In genomic region chr10:100346765-100347567, GRCh38 we compare ENCODE assay signal across 1 cellular context.
TF ChIP-seq lines count a peak whose summit lies in the region.

TSS of gene SCD (plus strand) at chr10:100347233. CDS start at chr10:100347505, 272 bp downstream.

TF ChIP-seq in HepG2, 621 proteins besides CTCF, POLR2A, EP300 and RAD21 (continued from another document and continues in another):
- TF ChIP-seq PRDM15 (CRISPR knock-in tag; IDR thresholded peaks at IDR 0.05): no peak
- TF ChIP-seq ZNF318 (CRISPR knock-in tag; IDR thresholded peaks at IDR 0.05): 0 out of 2 replicates have a peak, but pooled peaks have one; percentile 26
- TF ChIP-seq ZNF280D (CRISPR knock-in tag; IDR thresholded peaks at IDR 0.05): no peak
- no peak for TF ChIP-seq HIC2 (CRISPR knock-in tag; IDR thresholded peaks at IDR 0.05; ENCODE audit: low read depth)
- TF ChIP-seq GABPA (IDR thresholded peaks at IDR 0.05; ENCODE audit: low read depth, low read length): no peak
- no peak for TF ChIP-seq GABPA (CRISPR knock-in tag; IDR thresholded peaks at IDR 0.05; ENCODE audit: low read depth)
- no peak for TF ChIP-seq SMAD1 (CRISPR knock-in tag; IDR thresholded peaks at IDR 0.05; ENCODE audit: borderline replicate concordance, low read depth)
- no peak; the same call in 1 of the 2 replicates for TF ChIP-seq PRDM10 (CRISPR knock-in tag; IDR thresholded peaks at IDR 0.05; ENCODE audit: low read depth)
- TF ChIP-seq ZIK1 (CRISPR knock-in tag; IDR thresholded peaks at IDR 0.05; ENCODE audit: borderline replicate concordance, low read depth): no peak
- TF ChIP-seq ZNF34 (CRISPR knock-in tag; IDR thresholded peaks at IDR 0.05; ENCODE audit: borderline replicate concordance): no peak
- TF ChIP-seq ZNF468 (CRISPR knock-in tag; IDR thresholded peaks at IDR 0.05): 0 out of 2 replicates have a peak, but pooled peaks have one; percentile 49
- no peak for TF ChIP-seq AHR (CRISPR knock-in tag; IDR thresholded peaks at IDR 0.05)
- TF ChIP-seq POLR2G (IDR thresholded peaks at IDR 0.05; ENCODE audit: low read depth, low read length): peak; percentile 80
- no peak for TF ChIP-seq ATF5 (CRISPR knock-in tag; IDR thresholded peaks at IDR 0.05; ENCODE audit: low read depth)
- no peak for TF ChIP-seq ZNF510 (CRISPR knock-in tag; IDR thresholded peaks at IDR 0.05; ENCODE audit: low read depth)
- no peak for TF ChIP-seq ZNF3 (CRISPR knock-in tag; IDR thresholded peaks at IDR 0.05)
- no peak for TF ChIP-seq FOXA1 (IDR thresholded peaks at IDR 0.05)
- no peak for TF ChIP-seq FOXA1 (CRISPR knock-in tag; IDR thresholded peaks at IDR 0.05)
- TF ChIP-seq ZNF383 (CRISPR knock-in tag; IDR thresholded peaks at IDR 0.05; ENCODE audit: borderline replicate concordance): no peak
- TF ChIP-seq PTBP1 (IDR thresholded peaks at IDR 0.05; ENCODE audit: low read depth, low read length, poor library complexity, severe bottlenecking): no peak
- no peak for TF ChIP-seq ZNF138 (CRISPR knock-in tag; IDR thresholded peaks at IDR 0.05; ENCODE audit: low read depth)
- no peak for TF ChIP-seq SUZ12 (IDR thresholded peaks at IDR 0.05; ENCODE audit: low read depth, low read length)
- TF ChIP-seq GMEB1 (CRISPR knock-in tag; IDR thresholded peaks at IDR 0.05; ENCODE audit: borderline replicate concordance): no peak; the same call in 1 of the 2 replicates
- peak; percentile 96 for TF ChIP-seq LCORL (IDR thresholded peaks at IDR 0.05)
- TF ChIP-seq LCORL (CRISPR knock-in tag; IDR thresholded peaks at IDR 0.05): peak; percentile 89
- no peak for TF ChIP-seq ADNP (CRISPR knock-in tag; IDR thresholded peaks at IDR 0.05)
- TF ChIP-seq ZNF670 (CRISPR knock-in tag; IDR thresholded peaks at IDR 0.05; ENCODE audit: borderline replicate concordance): no peak
- no peak for TF ChIP-seq ERF (CRISPR knock-in tag; IDR thresholded peaks at IDR 0.05)
- no peak for TF ChIP-seq ZNF792 (CRISPR knock-in tag; IDR thresholded peaks at IDR 0.05)
- TF ChIP-seq GRHL1 (CRISPR knock-in tag; conservative IDR thresholded peaks at IDR 0.05): no peak
